Comparison of ENCODE assay signal across 2 cellular contexts in genomic region chr7:108609643-108610042, GRCh38.
TF ChIP-seq lines count a peak whose summit lies in the region.

No MANE protein-coding gene starts in this region.

TF ChIP-seq in liver, 16 proteins besides CTCF, POLR2A, EP300 and RAD21:
- peak; percentile 84 for TF ChIP-seq SP1 (IDR thresholded peaks at IDR 0.05)
- no peak for TF ChIP-seq NR2F2 (IDR thresholded peaks at IDR 0.05)
- TF ChIP-seq RXRA (IDR thresholded peaks at IDR 0.05): peak in 1 of 2 donors; percentile 39
- peak; percentile 52 for TF ChIP-seq YY1 (IDR thresholded peaks at IDR 0.05)
- no peak for TF ChIP-seq MAX (IDR thresholded peaks at IDR 0.05)
- TF ChIP-seq HNF4A (conservative IDR thresholded peaks at IDR 0.05): peak; percentile 92 to 93
- no peak for TF ChIP-seq TAF1 (conservative IDR thresholded peaks at IDR 0.05)
- no peak for TF ChIP-seq ATF3 (IDR thresholded peaks at IDR 0.05)
- no peak for TF ChIP-seq ZBTB33 (IDR thresholded peaks at IDR 0.05)
- no peak for TF ChIP-seq FOXA2 (IDR thresholded peaks at IDR 0.05)
- TF ChIP-seq GABPA (IDR thresholded peaks at IDR 0.05 in 1 of 2, conservative IDR thresholded peaks at IDR 0.05 in 1 of 2): no peak
- no peak for TF ChIP-seq EGR1 (IDR thresholded peaks at IDR 0.05; ENCODE audit: low read depth in 2 of 2)
- peak; percentile 88 for TF ChIP-seq HNF4G (IDR thresholded peaks at IDR 0.05)
- TF ChIP-seq JUND (IDR thresholded peaks at IDR 0.05): peak in 1 of 2 donors; percentile 18
- no peak for TF ChIP-seq REST (IDR thresholded peaks at IDR 0.05)
- TF ChIP-seq FOXA1 (IDR thresholded peaks at IDR 0.05): no peak

TF ChIP-seq in HepG2, 621 proteins besides CTCF, POLR2A, EP300 and RAD21:
- TF ChIP-seq GZF1 (CRISPR knock-in tag; IDR thresholded peaks at IDR 0.05): no peak
- no peak for TF ChIP-seq REPIN1 (CRISPR knock-in tag; IDR thresholded peaks at IDR 0.05; ENCODE audit: borderline replicate concordance, low read depth)
- TF ChIP-seq HNF4G (IDR thresholded peaks at IDR 0.05; ENCODE audit: borderline replicate concordance, low read depth, low read length): no peak
- TF ChIP-seq HNF4G (CRISPR knock-in tag; IDR thresholded peaks at IDR 0.05; ENCODE audit: borderline replicate concordance, low read depth): no peak
- no peak for TF ChIP-seq MED1 (CRISPR knock-in tag; IDR thresholded peaks at IDR 0.05)
- TF ChIP-seq ZSCAN9 (CRISPR knock-in tag; IDR thresholded peaks at IDR 0.05; ENCODE audit: borderline replicate concordance): no peak
- no peak for TF ChIP-seq ZUFSP (CRISPR knock-in tag; IDR thresholded peaks at IDR 0.05; ENCODE audit: borderline replicate concordance)
- no peak for TF ChIP-seq ZNF282 (IDR thresholded peaks at IDR 0.05; ENCODE audit: partially characterized antibody)
- no peak for TF ChIP-seq FOSL1 (CRISPR knock-in tag; IDR thresholded peaks at IDR 0.05; ENCODE audit: borderline replicate concordance)
- no peak for TF ChIP-seq THAP7 (CRISPR knock-in tag; IDR thresholded peaks at IDR 0.05)
- TF ChIP-seq ZMYM3 (CRISPR knock-in tag; IDR thresholded peaks at IDR 0.05): no peak
- no peak for TF ChIP-seq MTF1 (CRISPR knock-in tag; IDR thresholded peaks at IDR 0.05)
- no peak for TF ChIP-seq MYPOP (CRISPR knock-in tag; IDR thresholded peaks at IDR 0.05)
TF ChIP-seq in HepG2: peak in this region for 0.
